Comparison of ENCODE assay signal across 1 cellular context in the genomic region with DNA sequence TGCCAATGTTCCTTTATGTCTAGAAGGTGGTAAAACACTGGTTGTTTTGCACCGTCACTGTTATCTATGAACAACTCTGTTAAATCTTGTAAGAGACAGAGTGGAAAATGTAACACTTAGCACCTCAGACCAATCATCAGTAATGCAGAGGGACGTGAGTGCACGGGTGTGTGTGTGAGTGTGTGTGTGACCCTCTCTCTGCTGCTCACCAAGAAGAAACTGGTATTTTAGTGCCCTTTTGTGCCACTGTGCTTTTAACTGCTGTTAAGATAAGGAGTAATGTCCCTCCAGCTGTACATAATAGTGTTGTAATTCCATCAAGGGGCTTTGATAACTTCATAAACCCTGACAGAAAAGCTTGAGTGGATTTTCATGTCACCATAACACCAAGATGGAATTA.
TF ChIP-seq lines count a peak whose summit lies in the region.

No MANE protein-coding gene starts in this region.

TF ChIP-seq in HepG2, 621 proteins besides CTCF, POLR2A, EP300 and RAD21 (continued from another document):
- TF ChIP-seq, protein P1, sequence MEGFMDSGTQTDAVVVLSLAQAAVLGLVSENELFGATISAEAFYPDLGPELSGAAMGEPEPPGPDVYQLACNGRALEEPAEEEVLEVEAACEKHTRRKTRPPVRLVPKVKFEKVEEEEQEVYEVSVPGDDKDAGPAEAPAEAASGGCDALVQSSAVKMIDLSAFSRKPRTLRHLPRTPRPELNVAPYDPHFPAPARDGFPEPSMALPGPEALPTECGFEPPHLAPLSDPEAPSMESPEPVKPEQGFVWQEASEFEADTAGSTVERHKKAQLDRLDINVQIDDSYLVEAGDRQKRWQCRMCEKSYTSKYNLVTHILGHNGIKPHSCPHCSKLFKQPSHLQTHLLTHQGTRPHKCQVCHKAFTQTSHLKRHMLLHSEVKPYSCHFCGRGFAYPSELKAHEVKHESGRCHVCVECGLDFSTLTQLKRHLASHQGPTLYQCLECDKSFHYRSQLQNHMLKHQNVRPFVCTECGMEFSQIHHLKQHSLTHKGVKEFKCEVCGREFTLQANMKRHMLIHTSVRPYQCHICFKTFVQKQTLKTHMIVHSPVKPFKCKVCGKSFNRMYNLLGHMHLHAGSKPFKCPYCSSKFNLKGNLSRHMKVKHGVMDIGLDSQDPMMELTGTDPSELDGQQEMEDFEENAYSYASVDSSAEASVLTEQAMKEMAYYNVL (CRISPR knock-in tag; IDR thresholded peaks at IDR 0.05; ENCODE audit: borderline replicate concordance): no peak
- TF ChIP-seq ZNF317 (CRISPR knock-in tag; IDR thresholded peaks at IDR 0.05) (no peak), CREM (IDR thresholded peaks at IDR 0.05) (no peak), CREM (CRISPR knock-in tag; IDR thresholded peaks at IDR 0.05) (no peak)
